Comparison of ENCODE assay signal across 22 cellular contexts in the genomic region with DNA sequence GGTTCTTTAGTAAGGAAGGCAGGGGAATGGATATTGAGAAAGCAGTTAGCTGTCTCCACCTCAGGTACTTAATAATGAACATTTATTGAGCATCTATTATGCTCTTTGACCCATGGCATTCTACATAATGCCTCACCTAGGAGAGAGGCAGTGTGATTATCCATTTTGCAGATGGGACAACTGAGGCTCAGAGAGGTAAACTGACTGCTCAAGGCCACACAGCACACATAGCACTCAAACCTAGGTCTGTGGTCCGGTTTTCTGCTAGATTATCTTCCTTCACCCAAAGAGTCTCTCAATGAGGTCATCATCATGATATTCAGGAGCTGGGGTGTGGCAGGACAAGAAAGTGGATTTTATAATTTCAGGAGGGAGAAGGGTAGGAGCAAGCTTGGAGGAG.
DNase-seq lines count a peak whose midpoint lies in the region; ATAC-seq, FAIRE-seq and TF ChIP-seq lines count a peak whose summit lies in the region.
"Had no signal": no experiment of that assay in that cellular context is flagged by ENCODE, and none has a peak within 500 bp of the region (broad histone marks: within the 10 kb centered on the region; RNA-seq: fewer than 3 reads in every experiment).

No MANE protein-coding gene starts in this region.

- TF ChIP-seq CTCF in K562 (IDR thresholded peaks at IDR 0.05 in 2 of 3, conservative IDR thresholded peaks at IDR 0.05 in 1 of 3; ENCODE audit: insufficient read depth in 2 of 3, low read depth in 1 of 3, low read length in 3 of 3) (no peak), H1 (IDR thresholded peaks at IDR 0.05; ENCODE audit: control extremely low read depth in 1 of 3, insufficient read depth in 1 of 3, low read depth in 1 of 3, low read length in 3 of 3) (no peak), neural progenitor cell (IDR thresholded peaks at IDR 0.05) (no peak)

- no peak overlapping the region for H4K91ac ChIP-seq in H1 (replicated peaks; ENCODE audit: insufficient read length, low read length)

- intact Hi-C loops in K562 (cut with micrococcal nuclease), result no loop called here

- no peaks in the 10 kb centered on the region for H3K79me2 ChIP-seq in K562 (ENCODE audit: control insufficient read depth, insufficient read depth, low read length)
- no peaks in the 10 kb centered on the region for H3K79me2 ChIP-seq in H1 (ENCODE audit: control insufficient read depth in 1 of 2, insufficient read depth in 2 of 2, low read length in 2 of 2)
- no peaks in the 10 kb centered on the region for H3K79me2 ChIP-seq in neural progenitor cell (ENCODE audit: low read depth)

- H2BK15ac ChIP-seq in H1 (ENCODE audit: low read length), result no peak overlapping the region

- no peak overlapping the region for H2BK20ac ChIP-seq in H1 (ENCODE audit: low read length)

- no peaks in the 10 kb centered on the region; the same call in 1 of the 2 replicates for H3K23me2 ChIP-seq in H1 (ENCODE audit: low read depth, low read length)

- in situ Hi-C loops in K562 (cut with MboI), result no loop called here

- peaks cover 3% of the 10 kb centered on the region for H3K9me1 ChIP-seq in K562 (ENCODE audit: control insufficient read depth, insufficient read depth, low read length)

- H3K56ac ChIP-seq in H1 (replicated peaks; ENCODE audit: insufficient read length, low read depth, low read length), result no peak overlapping the region

- H3K9me3 ChIP-seq in K562 (replicated peaks; ENCODE audit: control insufficient read depth, insufficient read depth, low read depth, low read length) (no peaks in the 10 kb centered on the region), H1 (ENCODE audit: insufficient read depth in 2 of 2, low read depth in 1 of 2, low read length in 1 of 2) (no peaks in the 10 kb centered on the region), neural progenitor cell (ENCODE audit: low read depth) (no peaks in the 10 kb centered on the region)
- H3K9me3 ChIP-seq: BE2C, BLaER1 had no signal

- CTCF ChIA-PET in K562 (lab: Yijun Ruan, JAX; ENCODE audit: low intra/inter-chr PET ratio), result no interaction called here
- CTCF ChIA-PET in H1 (lab: Charles Lee; ENCODE audit: partially characterized antibody), result interaction anchor here (0.7 to 1.3 kb wide), 5 partner anchors 15 to 243 kb away, joined by 3 read pairs; no protein-coding TSS in a partner anchor

- no peak overlapping the region for H3K18ac ChIP-seq in H1 (ENCODE audit: extremely low read depth, low read length)

- H3K27ac ChIP-seq in K562 (ENCODE audit: extremely low read depth, low read depth, low read length), result no peak overlapping the region
- H3K27ac ChIP-seq in H1 (ENCODE audit: low read depth, low read length), result no peak overlapping the region
- no peak overlapping the region for H3K27ac ChIP-seq in neural progenitor cell
- H3K27ac ChIP-seq: BLaER1 had no signal

- TF ChIP-seq RAD21 in K562 (CRISPR knock-in tag; conservative IDR thresholded peaks at IDR 0.05 in 1 of 2, IDR thresholded peaks at IDR 0.05 in 1 of 2) (no peak), H1 (IDR thresholded peaks at IDR 0.05 in 1 of 2, conservative IDR thresholded peaks at IDR 0.05 in 1 of 2; ENCODE audit: low read depth in 2 of 2, low read length in 2 of 2) (no peak)

- H2BK12ac ChIP-seq in H1 (ENCODE audit: low read depth, low read length), result no peak overlapping the region

- no peak overlapping the region for H4K5ac ChIP-seq in H1 (ENCODE audit: insufficient read length, low read depth, low read length)

- WGBS in K562 (ENCODE audit: insufficient coverage, low coverage, missing lambda C conversion rate), result 0% methylated on average over 1 of the region's 1 CpG
- 84% methylated on average over 1 of the region's 1 CpG; no CpG with 5 or more reads in 1 of the 2 experiments for WGBS in H1 (ENCODE audit: extremely low coverage in 1 of 2, insufficient coverage in 1 of 2, insufficient read length in 1 of 2, insufficient replicate concordance in 2 of 2, low coverage in 1 of 2, low lambda C conversion rate in 2 of 2, missing lambda C conversion rate in 1 of 2), 2 experiments

- no peak overlapping the region for H4K8ac ChIP-seq in H1 (ENCODE audit: extremely low read depth, insufficient read depth, low read length)

- no peak overlapping the region for H3K4ac ChIP-seq in H1 (replicated peaks; ENCODE audit: insufficient read length, low read depth, low read length)

- ATAC-seq in K562, result no peak

- POLR2A ChIA-PET in K562 (lab: Yijun Ruan, JAX) (interaction anchor here (0.7 to 1.3 kb wide), 3 partner anchors 12 to 180 kb away, joined by 3 to 6 read pairs (median 3); no protein-coding TSS in a partner anchor), H1 (lab: Charles Lee; ENCODE audit: partially characterized antibody) (no interaction called here)

- no peak for FAIRE-seq in K562 (lab: Jason Lieb, UNC)
- FAIRE-seq in H1 (lab: Jason Lieb, UNC), result no peak
- FAIRE-seq: A204.1, G401.6, GM12891, GM19239 had no signal

- peaks cover 2% of the 10 kb centered on the region for H3K9me3 Mint-ChIP-seq in neural progenitor cell
- H3K9me3 Mint-ChIP-seq: CD14-positive monocyte had no signal

- no TSS peak for BruUV-seq in K562 (replicated peaks; lab: Mats Ljungman, UMichigan)

- TF ChIP-seq POLR2A in K562 (conservative IDR thresholded peaks at IDR 0.05) (no peak), H1 (IDR thresholded peaks at IDR 0.05; ENCODE audit: control extremely low read depth in 1 of 2, low read depth in 2 of 2, low read length in 2 of 2) (no peak)

- no peak overlapping the region for H3K4me3 Mint-ChIP-seq in neural progenitor cell
- H3K4me3 Mint-ChIP-seq: CD4-positive, alpha-beta memory T cell; CD4-positive, CD25-positive, alpha-beta regulatory T cell; CD8-positive, alpha-beta memory T cell had no signal

- no peak overlapping the region for H3K14ac ChIP-seq in H1 (ENCODE audit: insufficient read length)

- no peak overlapping the region for H2BK5ac ChIP-seq in H1 (ENCODE audit: low read depth, low read length)

- H3K4me1 Mint-ChIP-seq in neural progenitor cell, result peaks cover 58% of the 10 kb centered on the region
- H3K4me1 Mint-ChIP-seq: CD14-positive monocyte; CD4-positive, alpha-beta memory T cell; CD4-positive, CD25-positive, alpha-beta regulatory T cell; CD8-positive, alpha-beta memory T cell had no signal

- H4K20me1 ChIP-seq in K562 (replicated peaks; ENCODE audit: control insufficient read depth, insufficient read depth, low read length) (peaks cover 12% of the 10 kb centered on the region; the same call in 1 of the 2 replicates), H1 (replicated peaks in 1 of 2; ENCODE audit: control insufficient read depth in 1 of 2, insufficient read depth in 2 of 2, low read length in 2 of 2) (no peaks in the 10 kb centered on the region), neural progenitor cell (ENCODE audit: low read depth) (no peaks in the 10 kb centered on the region)
- H4K20me1 ChIP-seq: BLaER1 had no signal

- H3K27ac Mint-ChIP-seq in neural progenitor cell, result peak overlapping the region; percentile 6
- H3K27ac Mint-ChIP-seq: CD14-positive monocyte; CD4-positive, alpha-beta memory T cell; CD4-positive, CD25-positive, alpha-beta regulatory T cell; CD8-positive, alpha-beta memory T cell had no signal

- H3K27me3 Mint-ChIP-seq in neural progenitor cell (ENCODE audit: insufficient read depth, low read depth), result peaks cover 23% of the 10 kb centered on the region

- no peak overlapping the region for H3K23ac ChIP-seq in H1 (ENCODE audit: insufficient read length)

- H3K4me1 ChIP-seq in K562 (replicated peaks in 1 of 2; ENCODE audit: control insufficient read depth in 2 of 2, insufficient read depth in 2 of 2, low read length in 2 of 2) (peaks cover 0 to 16% of the 10 kb centered on the region in 2 experiments; a peak in 2 of 5 replicates), H1 (replicated peaks in 1 of 4; ENCODE audit: control insufficient read depth in 3 of 4, insufficient read depth in 4 of 4, low read length in 3 of 4) (peaks cover 0 to 2% (median 0%) of the 10 kb centered on the region in 4 experiments; a peak in 1 of 7 replicates), neural progenitor cell (peaks cover 62% of the 10 kb centered on the region)
- H3K4me1 ChIP-seq: BE2C, BLaER1 had no signal

- TF ChIP-seq EP300 in K562 (IDR thresholded peaks at IDR 0.05; ENCODE audit: low read length), result no peak
- TF ChIP-seq EP300 in H1 (IDR thresholded peaks at IDR 0.05; ENCODE audit: borderline replicate concordance in 1 of 2, low read depth in 2 of 2, low read length in 2 of 2), result no peak

- H2BK120ac ChIP-seq in H1 (replicated peaks; ENCODE audit: low read depth, low read length), result no peak overlapping the region

- peaks cover 19 to 47% of the 10 kb centered on the region in 2 experiments for H3K27me3 ChIP-seq in K562 (ENCODE audit: control insufficient read depth in 2 of 2, insufficient read depth in 2 of 2, low read length in 2 of 2)
- H3K27me3 ChIP-seq in H1 (replicated peaks in 1 of 4; ENCODE audit: control insufficient read depth in 3 of 4, extremely low read depth in 1 of 4, insufficient read depth in 3 of 4, low read length in 3 of 4), result no peaks in the 10 kb centered on the region; a peak in 1 of 7 replicates
- H3K27me3 ChIP-seq in neural progenitor cell, result no peaks in the 10 kb centered on the region

- no peak overlapping the region for H3K9ac ChIP-seq in K562 (ENCODE audit: insufficient read depth in 1 of 2, low read depth in 2 of 2, low read length in 2 of 2)
- no peak overlapping the region for H3K9ac ChIP-seq in H1 (replicated peaks in 1 of 4; ENCODE audit: extremely low read depth in 1 of 4, low read depth in 3 of 4, low read length in 3 of 4)
- no peak overlapping the region for H3K9ac ChIP-seq in neural progenitor cell
- H3K9ac ChIP-seq: BLaER1 had no signal

- H2AFZ ChIP-seq in K562 (ENCODE audit: low read depth, low read length) (no peak overlapping the region), H1 (ENCODE audit: low read length) (no peak overlapping the region), neural progenitor cell (replicated peaks) (no peak overlapping the region)

- no peak overlapping the region for H3K4me2 ChIP-seq in K562 (ENCODE audit: insufficient read depth, low read length)
- no peak overlapping the region for H3K4me2 ChIP-seq in H1 (ENCODE audit: insufficient read depth in 1 of 2, low read depth in 2 of 2, low read length in 2 of 2)
- H3K4me2 ChIP-seq in neural progenitor cell, result peak overlapping the region; percentile 70
- H3K4me2 ChIP-seq: BLaER1 had no signal

- no peak overlapping the region for H2AK5ac ChIP-seq in H1 (ENCODE audit: low read depth, low read length)

- no peaks in the 10 kb centered on the region for H3K36me3 ChIP-seq in K562 (ENCODE audit: control insufficient read depth, insufficient read depth, low read length)
- H3K36me3 ChIP-seq in H1 (ENCODE audit: control insufficient read depth in 2 of 4, insufficient read depth in 4 of 4, low read length in 3 of 4), result no peaks in the 10 kb centered on the region
- no peaks in the 10 kb centered on the region for H3K36me3 ChIP-seq in neural progenitor cell
- H3K36me3 ChIP-seq: BE2C, BLaER1 had no signal

- no peak overlapping the region for H3K4me3 ChIP-seq in K562
- no peak overlapping the region for H3K4me3 ChIP-seq in H1 (ENCODE audit: extremely low read depth in 1 of 4, insufficient read depth in 2 of 4, low read depth in 3 of 4, low read length in 4 of 4)
- no peak overlapping the region for H3K4me3 ChIP-seq in neural progenitor cell
- H3K4me3 ChIP-seq: BLaER1 had no signal

- no peaks in the 10 kb centered on the region for H3K36me3 Mint-ChIP-seq in neural progenitor cell
- H3K36me3 Mint-ChIP-seq: CD14-positive monocyte; CD4-positive, alpha-beta memory T cell; CD4-positive, CD25-positive, alpha-beta regulatory T cell; CD8-positive, alpha-beta memory T cell had no signal

- no peaks in the 10 kb centered on the region for H3K79me1 ChIP-seq in H1 (ENCODE audit: low read depth, low read length)

- DNase-seq in K562 (ENCODE audit: extremely low read depth in 1 of 4, low spot score in 3 of 4), result no peak
- no peak for DNase-seq in H1 (ENCODE audit: low read depth in 1 of 2, low spot score in 2 of 2)
- DNase-seq in neural progenitor cell (ENCODE audit: low spot score), result no peak
- no peak for DNase-seq in RPMI8226
- no peak for DNase-seq in DMS153 (lab: John Stamatoyannopoulos, UW)
- DNase-seq: 8988T; ACHN; BE2C; C1 segment of cervical spinal cord; CD4-positive, alpha-beta memory T cell; CD4-positive, CD25-positive, alpha-beta regulatory T cell; CD8-positive, alpha-beta memory T cell; COR-L47; DMS 273 treated with DMSO at 0.1 percent for 48 hours; DMS79 treated with DMSO at 0.1 percent for 48 hours; GF-D8 had no signal

- H3F3A ChIP-seq in neural progenitor cell (ENCODE audit: low read depth), result peaks cover 80% of the 10 kb centered on the region

Comparison
In these comparisons a context has a peak if more than half of its experiments do, and no peak if none do; other contexts are left out.
1. Of the 49 proteins assayed by ChIP-seq in both K562 and H1: peak only in K562: HDAC2; only in H1: none; in both: KDM1A; in neither: 46; mixed calls (peak in some experiments, not most) for 1.